1 cellular context compared by ENCODE assay signal in the genomic region with DNA sequence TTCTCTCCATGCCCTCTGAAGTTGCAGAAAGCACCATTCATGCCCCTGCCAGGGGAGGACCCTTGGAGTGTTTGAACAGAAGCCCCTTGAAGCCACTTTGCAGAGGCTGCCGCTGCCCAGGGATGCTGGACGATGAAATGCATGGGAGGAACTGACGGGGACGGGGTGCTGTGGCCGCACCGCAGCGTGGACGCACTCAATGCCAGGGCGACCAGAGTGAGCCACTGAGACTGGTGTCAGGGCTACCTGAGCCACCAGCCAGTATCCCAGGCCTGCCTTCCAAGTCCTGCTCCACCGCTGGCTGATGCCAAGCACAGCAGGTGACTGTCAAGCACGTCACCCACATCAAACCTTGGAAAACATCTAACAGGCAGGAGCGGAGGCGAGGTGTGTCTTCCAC.
TF ChIP-seq lines count a peak whose summit lies in the region.

No MANE protein-coding gene starts in this region.

TF ChIP-seq in WTC11, 78 proteins besides CTCF, POLR2A, EP300 and RAD21 (continued from another document):
- TF ChIP-seq, protein P1, sequence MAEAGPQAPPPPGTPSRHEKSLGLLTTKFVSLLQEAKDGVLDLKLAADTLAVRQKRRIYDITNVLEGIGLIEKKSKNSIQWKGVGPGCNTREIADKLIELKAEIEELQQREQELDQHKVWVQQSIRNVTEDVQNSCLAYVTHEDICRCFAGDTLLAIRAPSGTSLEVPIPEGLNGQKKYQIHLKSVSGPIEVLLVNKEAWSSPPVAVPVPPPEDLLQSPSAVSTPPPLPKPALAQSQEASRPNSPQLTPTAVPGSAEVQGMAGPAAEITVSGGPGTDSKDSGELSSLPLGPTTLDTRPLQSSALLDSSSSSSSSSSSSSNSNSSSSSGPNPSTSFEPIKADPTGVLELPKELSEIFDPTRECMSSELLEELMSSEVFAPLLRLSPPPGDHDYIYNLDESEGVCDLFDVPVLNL (CRISPR knock-in tag; IDR thresholded peaks at IDR 0.05; ENCODE audit: borderline replicate concordance, low read depth): no peak
